In the genomic region with DNA sequence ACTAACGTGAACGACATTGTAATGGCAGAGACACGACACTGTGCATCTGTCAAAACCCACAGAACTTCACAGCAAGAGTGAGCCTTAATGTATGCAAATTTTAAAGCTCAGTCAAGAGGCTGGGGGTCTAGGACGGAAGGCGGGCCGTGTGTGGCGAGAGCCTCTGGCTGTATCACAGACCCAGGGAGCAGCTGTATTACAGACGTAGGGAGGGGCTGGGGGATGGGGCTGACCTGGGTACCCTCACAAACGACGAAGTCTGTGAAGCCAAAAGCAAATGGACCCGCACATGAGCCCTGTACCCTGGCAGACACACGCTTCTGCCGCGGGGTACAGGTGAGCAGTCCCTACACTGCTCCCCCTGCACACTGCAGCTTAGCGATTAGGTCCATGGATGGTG, we compare ENCODE assay signal across 12 cellular contexts. TPM values are rescaled to one million over a fixed set of nuclear protein-coding genes. Genes with fewer than 3 reads are reported as not detected.
DNase-seq lines count a peak whose midpoint lies in the region; ATAC-seq, FAIRE-seq and TF ChIP-seq lines count a peak whose summit lies in the region.
"Not testable (repeated sequence)": the region's sequence is repeated elsewhere in the genome, so short reads cannot be mapped to it uniquely, and the experiment has no call there.
"Had no signal": no experiment of that assay in that cellular context is flagged by ENCODE, and none has a peak within 500 bp of the region (broad histone marks: within the 10 kb centered on the region; RNA-seq: fewer than 3 reads in every experiment).

No MANE protein-coding gene starts in this region.

- H3K4ac ChIP-seq in H1 (replicated peaks; ENCODE audit: insufficient read length, low read depth, low read length), result not testable (repeated sequence)

- not testable (repeated sequence) for TF ChIP-seq EP300 in H1 (IDR thresholded peaks at IDR 0.05; ENCODE audit: borderline replicate concordance in 1 of 2, low read depth in 2 of 2, low read length in 2 of 2)

- CTCF ChIA-PET in activated B cell treated with CpG ODN at 0.5 μM for 24 hours (lab: Charles Lee), result not testable (repeated sequence)
- CTCF ChIA-PET in H1 (lab: Charles Lee; ENCODE audit: partially characterized antibody), result interaction anchor here (1.3 kb wide), 1 partner anchor 10 kb away, joined by 4 read pairs; no protein-coding TSS in a partner anchor

- not testable (repeated sequence) for H3K79me2 ChIP-seq in DOHH2 (ENCODE audit: control insufficient read depth, low read length); H1 (ENCODE audit: control insufficient read depth in 1 of 2, insufficient read depth in 2 of 2, low read length in 2 of 2)

- H3K79me1 ChIP-seq in H1 (ENCODE audit: low read depth, low read length), result not testable (repeated sequence)

- H3K27ac ChIP-seq in DOHH2 (ENCODE audit: low read depth, low read length) (peak overlapping the region; percentile 100), spleen (peak overlapping the region in 5 of 8 donors; percentile 71 to 93 (median 81))
- not testable (repeated sequence) for H3K27ac ChIP-seq in H1 (ENCODE audit: low read depth, low read length)

- not testable (repeated sequence) for H3K36me3 ChIP-seq in DOHH2 (ENCODE audit: control insufficient read depth, low read length); H1 (ENCODE audit: control insufficient read depth in 2 of 4, insufficient read depth in 4 of 4, low read length in 3 of 4); spleen

- not testable (repeated sequence) for H3K27me3 ChIP-seq in DOHH2 (ENCODE audit: control insufficient read depth, low read length); H1 (replicated peaks in 1 of 4; ENCODE audit: control insufficient read depth in 3 of 4, extremely low read depth in 1 of 4, insufficient read depth in 3 of 4, low read length in 3 of 4)
- peaks cover 0 to 32% (median 5%) of the 10 kb centered on the region in 7 donors for H3K27me3 ChIP-seq in spleen (replicated peaks in 1 of 7)

- peak overlapping the region; percentile 61 for H3K4me3 Mint-ChIP-seq in activated B cell treated with CpG ODN at 0.5 μM for 24 hours

- not testable (repeated sequence) for DNase-seq in GM19239 (ENCODE audit: insufficient read length, low spot score); activated B cell treated with CpG ODN at 0.5 μM for 24 hours; H1 (ENCODE audit: low read depth in 1 of 2, low spot score in 2 of 2)
- DNase-seq in NAMALWA (ENCODE audit: low spot score), result peak; percentile 59
- DNase-seq in spleen, result peak; percentile 79

- FAIRE-seq in GM19239 (lab: Jason Lieb, UNC), result peak; percentile 84
- peak; percentile 57 for FAIRE-seq in H1 (lab: Jason Lieb, UNC)

- not testable (repeated sequence) for H3K4me3 ChIP-seq in DOHH2 (ENCODE audit: low read length); H1 (ENCODE audit: extremely low read depth in 1 of 4, insufficient read depth in 2 of 4, low read depth in 3 of 4, low read length in 4 of 4); spleen

- not testable (repeated sequence) for H2BK15ac ChIP-seq in H1 (ENCODE audit: low read length)

- not testable (repeated sequence) for H2AK5ac ChIP-seq in H1 (ENCODE audit: low read depth, low read length)

- not testable (repeated sequence) for H3K23me2 ChIP-seq in H1 (ENCODE audit: low read depth, low read length)

- H3K4me1 ChIP-seq in DOHH2 (ENCODE audit: control insufficient read depth, low read length) (peaks cover 86% of the 10 kb centered on the region), H1 (replicated peaks in 1 of 4; ENCODE audit: control insufficient read depth in 3 of 4, insufficient read depth in 4 of 4, low read length in 3 of 4) (peaks cover 0 to 20% (median 11%) of the 10 kb centered on the region in 4 experiments; a peak in 6 of 7 replicates), spleen (peaks cover 22 to 67% (median 54%) of the 10 kb centered on the region in 6 donors)

- H2BK12ac ChIP-seq in H1 (ENCODE audit: low read depth, low read length), result not testable (repeated sequence)

- not testable (repeated sequence) for TF ChIP-seq CTCF in DOHH2 (IDR thresholded peaks at IDR 0.05; ENCODE audit: low read depth, low read length, poor library complexity, severe bottlenecking); activated B cell treated with CpG ODN at 0.5 μM for 24 hours (IDR thresholded peaks at IDR 0.05); H1 (IDR thresholded peaks at IDR 0.05; ENCODE audit: control extremely low read depth in 1 of 3, insufficient read depth in 1 of 3, low read depth in 1 of 3, low read length in 3 of 3); spleen (IDR thresholded peaks at IDR 0.05 in 8 of 11, conservative IDR thresholded peaks at IDR 0.05 in 3 of 11)

- not testable (repeated sequence) for H3K14ac ChIP-seq in H1 (ENCODE audit: insufficient read length)

- H2BK5ac ChIP-seq in H1 (ENCODE audit: low read depth, low read length), result not testable (repeated sequence)

- peaks cover 45% of the 10 kb centered on the region for H3F3A ChIP-seq in DOHH2 (ENCODE audit: control insufficient read depth, insufficient read depth)

- not testable (repeated sequence) for H2AFZ ChIP-seq in H1 (ENCODE audit: low read length)

- H4K20me1 ChIP-seq in DOHH2 (ENCODE audit: control insufficient read depth, insufficient read depth, low read depth, low read length); H1 (replicated peaks in 1 of 2; ENCODE audit: control insufficient read depth in 1 of 2, insufficient read depth in 2 of 2, low read length in 2 of 2): not testable (repeated sequence)

- H3K4me1 Mint-ChIP-seq in activated B cell treated with CpG ODN at 0.5 μM for 24 hours, result peaks cover 93% of the 10 kb centered on the region

- H3K9me3 ChIP-seq in DOHH2 (ENCODE audit: control insufficient read depth, insufficient read depth, low read length); H1 (ENCODE audit: insufficient read depth in 2 of 2, low read depth in 1 of 2, low read length in 1 of 2); spleen: not testable (repeated sequence)

- H2BK20ac ChIP-seq in H1 (ENCODE audit: low read length), result not testable (repeated sequence)

- H3K9me2 ChIP-seq in DOHH2 (replicated peaks; ENCODE audit: control insufficient read depth, low read length), result not testable (repeated sequence)

- not testable (repeated sequence) for H3K9me3 Mint-ChIP-seq in activated B cell treated with CpG ODN at 0.5 μM for 24 hours

- H3K36me3 Mint-ChIP-seq in activated B cell treated with CpG ODN at 0.5 μM for 24 hours (ENCODE audit: low read depth), result not testable (repeated sequence)

- not testable (repeated sequence) for H3K23ac ChIP-seq in H1 (ENCODE audit: insufficient read length)

- POLR2A ChIA-PET in activated B cell treated with CpG ODN at 0.5 μM for 24 hours (lab: Charles Lee) (interaction anchor here (1.5 to 9.8 kb wide), 2 partner anchors 18 to 91 kb away, joined by 4 to 182 read pairs; partner anchors contain the start of gene SIVA1), H1 (lab: Charles Lee; ENCODE audit: partially characterized antibody) (interaction anchor here (10.2 kb wide), 1 partner anchor 19 kb away, joined by 94 read pairs; no protein-coding TSS in a partner anchor)

- ATAC-seq in activated B cell treated with CpG ODN at 0.5 μM for 24 hours (ENCODE audit: low read depth), result peak; percentile 8

- WGBS in H1 (ENCODE audit: extremely low coverage in 1 of 2, insufficient coverage in 1 of 2, insufficient read length in 1 of 2, insufficient replicate concordance in 2 of 2, low coverage in 1 of 2, low lambda C conversion rate in 2 of 2, missing lambda C conversion rate in 1 of 2), 2 experiments, result 82% methylated on average over 15 of the region's 15 CpGs; no CpG with 5 or more reads in 1 of the 2 experiments
- 50 to 84% (median 82%) methylated on average over 7 to 15 of the region's 15 CpGs for WGBS in spleen, 5 donors

- intact Hi-C loops in activated B cell treated with CpG ODN at 0.5 μM for 24 hours (cut with micrococcal nuclease); spleen (cut with DNase I; ENCODE audit: low total_unique reads): not testable (repeated sequence)

- H4K91ac ChIP-seq in H1 (replicated peaks; ENCODE audit: insufficient read length, low read length), result not testable (repeated sequence)

- not testable (repeated sequence) for H4K8ac ChIP-seq in H1 (ENCODE audit: extremely low read depth, insufficient read depth, low read length)

- H2BK120ac ChIP-seq in H1 (replicated peaks; ENCODE audit: low read depth, low read length), result not testable (repeated sequence)

- H3K56ac ChIP-seq in H1 (replicated peaks; ENCODE audit: insufficient read length, low read depth, low read length), result not testable (repeated sequence)

- not testable (repeated sequence) for H3K9ac ChIP-seq in H1 (replicated peaks in 1 of 4; ENCODE audit: extremely low read depth in 1 of 4, low read depth in 3 of 4, low read length in 3 of 4)

- peak overlapping the region; percentile 97 for H3K4me2 ChIP-seq in DOHH2 (ENCODE audit: low read length)
- H3K4me2 ChIP-seq in H1 (ENCODE audit: insufficient read depth in 1 of 2, low read depth in 2 of 2, low read length in 2 of 2), result not testable (repeated sequence)

- H3K18ac ChIP-seq in H1 (ENCODE audit: extremely low read depth, low read length), result not testable (repeated sequence)

- not testable (repeated sequence) for H4K5ac ChIP-seq in H1 (ENCODE audit: insufficient read length, low read depth, low read length)

- TF ChIP-seq RAD21 in H1 (IDR thresholded peaks at IDR 0.05 in 1 of 2, conservative IDR thresholded peaks at IDR 0.05 in 1 of 2; ENCODE audit: low read depth in 2 of 2, low read length in 2 of 2), result not testable (repeated sequence)

- not testable (repeated sequence) for TF ChIP-seq POLR2A in H1 (IDR thresholded peaks at IDR 0.05; ENCODE audit: control extremely low read depth in 1 of 2, low read depth in 2 of 2, low read length in 2 of 2); spleen (IDR thresholded peaks at IDR 0.05)

- H3K27ac Mint-ChIP-seq in activated B cell treated with CpG ODN at 0.5 μM for 24 hours, result peak overlapping the region; percentile 98

- H3K27me3 Mint-ChIP-seq in activated B cell treated with CpG ODN at 0.5 μM for 24 hours, result not testable (repeated sequence)

RNA-seq across cellular contexts. Expression of gene INF2, which starts 27.6 kb away (rescaled TPM):
- total RNA-seq in activated B cell treated with CpG ODN at 0.5 μM for 24 hours (38.6 and 47.2 TPM in 2 replicates), spleen (100 to 1,000 TPM in 3 of 7 donors, 10 to 100 TPM in 4; 66.9 to 110 (median 96.4) TPM)
- 54.0 and 59.5 TPM in 2 replicates for total RNA-seq in H1 (2021; fragmentation: NEBNext Ultra II Directional; extraction: Animal tissue kit (Norgen Biotek cat#: 25700))
- polyA plus RNA-seq in H1 (2011; rRNA removed) (29.1 and 42.3 TPM in 2 replicates), spleen (100 to 1,000 TPM in 2 of 3 donors, 10 to 100 TPM in 1; 56.6 to 120 (median 102) TPM)
- polyA plus RNA-seq in H1 (2011; cell fraction: cytosol; rRNA removed), result 28.5 TPM
- polyA plus RNA-seq in H1 (2011; cell fraction: nucleus; rRNA removed), result 143 TPM
- polyA plus RNA-seq in H1 (2012, experiment 1 of 2), result 27.3 to 49.9 TPM (median 47.0 TPM) in 4 replicates
- 33.6 TPM for polyA plus RNA-seq in H1 (2012, experiment 2 of 2)
- polyA plus RNA-seq in H1 (2013, experiment 1 of 2), result 36.0 TPM
- 32.6 TPM for polyA plus RNA-seq in H1 (2013, experiment 2 of 2)
- 12.8 and 15.1 TPM in 2 replicates for polyA minus RNA-seq in H1 (2011; rRNA and poly(A)+ RNA removed)
- polyA minus RNA-seq in H1 (2011; cell fraction: cytosol; rRNA and poly(A)+ RNA removed), result 22.1 TPM
- 27.8 TPM for polyA minus RNA-seq in H1 (2011; cell fraction: nucleus; rRNA and poly(A)+ RNA removed)

RNA-seq across cellular contexts. Expression of gene TMEM179, which starts 57.2 kb away (rescaled TPM):
- total RNA-seq in activated B cell treated with CpG ODN at 0.5 μM for 24 hours (not detected in 2 replicates), spleen (not detected)
- 2.9 TPM in 2 replicates for total RNA-seq in H1 (2021; fragmentation: NEBNext Ultra II Directional; extraction: Animal tissue kit (Norgen Biotek cat#: 25700))
- polyA plus RNA-seq in H1 (2011; rRNA removed) (4.0 and 4.6 TPM in 2 replicates), spleen (under 1 TPM in 1 of 3 donors, not detected in 2; 0.08 TPM)
- polyA plus RNA-seq in H1 (2011; cell fraction: cytosol; rRNA removed), result 3.7 TPM
- 4.6 TPM for polyA plus RNA-seq in H1 (2011; cell fraction: nucleus; rRNA removed)
- polyA plus RNA-seq in H1 (2012, experiment 1 of 2), result 1.7 to 6.0 TPM (median 4.1 TPM) in 4 replicates
- 1.8 TPM for polyA plus RNA-seq in H1 (2012, experiment 2 of 2)
- polyA plus RNA-seq in H1 (2013, experiment 1 of 2), result 1.8 TPM
- 1.9 TPM for polyA plus RNA-seq in H1 (2013, experiment 2 of 2)
- polyA minus RNA-seq in H1 (2011; rRNA and poly(A)+ RNA removed), result 1.1 and 3.6 TPM in 2 replicates
- polyA minus RNA-seq in H1 (2011; cell fraction: cytosol; rRNA and poly(A)+ RNA removed), result 2.4 TPM
- 3.4 TPM for polyA minus RNA-seq in H1 (2011; cell fraction: nucleus; rRNA and poly(A)+ RNA removed)
- total RNA-seq: Calu3; CD8-positive, alpha-beta T cell; G401; H4; HT-29; K562 had no signal
- polyA plus RNA-seq: K562 had no signal
